In genomic region chr1:244074559-244075171, GRCh38 we compare ENCODE assay signal across 8 cellular contexts. TPM values are rescaled to one million over a fixed set of nuclear protein-coding genes. Genes with fewer than 3 reads are reported as not detected.
DNase-seq lines count a peak whose midpoint lies in the region; ATAC-seq and TF ChIP-seq lines count a peak whose summit lies in the region.

No MANE protein-coding gene starts in this region.

- TF ChIP-seq POLR2A in suprapubic skin (IDR thresholded peaks at IDR 0.05): no peak

- DNase-seq in activated T-cell treated with anti-CD3 and anti-CD28 coated beads for 4 hours: peak; percentile 48
- peak; percentile 44 for DNase-seq in renal cortical epithelial cell (ENCODE audit: low read depth)
- no peak for DNase-seq in suprapubic skin (ENCODE audit: low spot score in 2 of 2)
- DNase-seq in HCEC 1CT: no peak
- DNase-seq in smooth muscle cell (lab: John Stamatoyannopoulos, UW; ENCODE audit: unreplicated experiment): no peak
- DNase-seq in C1 segment of cervical spinal cord (lab: John Stamatoyannopoulos, UW): no peak

- ATAC-seq in GM19025 (IDR thresholded peaks at IDR 0.05; ENCODE audit: low read depth, unreplicated experiment) (peak; percentile 41), HG03175 (IDR thresholded peaks at IDR 0.05; ENCODE audit: unreplicated experiment) (peak; percentile 72)

- H3K4me1 ChIP-seq in suprapubic skin (peaks cover 5% of the 10 kb centered on the region), smooth muscle cell (ENCODE audit: low read depth) (no peaks in the 10 kb centered on the region)

- no peaks in the 10 kb centered on the region for H3K27me3 ChIP-seq in suprapubic skin
- H3K27me3 ChIP-seq in smooth muscle cell (ENCODE audit: low read depth): no peaks in the 10 kb centered on the region

- no peaks in the 10 kb centered on the region for H4K20me1 ChIP-seq in smooth muscle cell (ENCODE audit: low read depth)

- no peak for TF ChIP-seq CTCF in suprapubic skin (IDR thresholded peaks at IDR 0.05)
- no peak for TF ChIP-seq CTCF in smooth muscle cell (IDR thresholded peaks at IDR 0.05; ENCODE audit: borderline replicate concordance, insufficient read depth, poor library complexity, severe bottlenecking)

- H3F3A ChIP-seq in smooth muscle cell (ENCODE audit: low read depth): no peaks in the 10 kb centered on the region

- H3K36me3 ChIP-seq in suprapubic skin (no peaks in the 10 kb centered on the region), smooth muscle cell (ENCODE audit: low read depth) (no peaks in the 10 kb centered on the region)

- no peaks in the 10 kb centered on the region for H3K79me2 ChIP-seq in smooth muscle cell (ENCODE audit: low read depth)

- H3K27ac ChIP-seq in suprapubic skin: no peak overlapping the region
- H3K27ac ChIP-seq in smooth muscle cell (ENCODE audit: low read depth): no peak overlapping the region

- H3K4me3 ChIP-seq in suprapubic skin: no peak overlapping the region
- H3K4me3 ChIP-seq in smooth muscle cell: no peak overlapping the region

- WGBS in suprapubic skin: 60% methylated on average over 19 of the region's 19 CpGs
- 81% methylated on average over 19 of the region's 19 CpGs for WGBS in smooth muscle cell (ENCODE audit: low lambda C conversion rate)

- H3K9me3 ChIP-seq in suprapubic skin: no peaks in the 10 kb centered on the region
- no peaks in the 10 kb centered on the region for H3K9me3 ChIP-seq in smooth muscle cell (replicated peaks; ENCODE audit: low read depth)

- no peak overlapping the region for H2AFZ ChIP-seq in smooth muscle cell (ENCODE audit: low read depth)

- no peak for TF ChIP-seq EP300 in suprapubic skin (IDR thresholded peaks at IDR 0.05)

- H3K4me2 ChIP-seq in smooth muscle cell: no peak overlapping the region

- H3K9ac ChIP-seq in smooth muscle cell (ENCODE audit: low read depth): no peak overlapping the region

RNA-seq across cellular contexts. Expression of gene ZBTB18, which starts 23.6 kb away (rescaled TPM):
- 10.8 and 16.3 TPM in 2 replicates for total RNA-seq in renal cortical epithelial cell
- 10 to 100 TPM in 3 of 4 donors, 1 to 10 TPM in 1; 6.7 to 14.7 (median 11.8) TPM for total RNA-seq in suprapubic skin
- total RNA-seq in smooth muscle cell: 4.6 and 8.1 TPM in 2 replicates
- 0.29 and 0.89 TPM in 2 replicates for polyA plus RNA-seq in smooth muscle cell

Comparison
In these comparisons a context has a peak if more than half of its experiments do, and no peak if none do; other contexts are left out.
1. DNase-seq: peak in activated T-cell treated with anti-CD3 and anti-CD28 coated beads for 4 hours (single experiment) and renal cortical epithelial cell (single experiment); none in suprapubic skin (0 of 2), HCEC 1CT (single experiment), smooth muscle cell (single experiment) and C1 segment of cervical spinal cord (0 of 14).